In genomic region chr18:75247041-75247551, GRCh38 we compare ENCODE assay signal across 8 cellular contexts. TPM values are rescaled to one million over a fixed set of nuclear protein-coding genes. Genes with fewer than 3 reads are reported as not detected.
A peak's percentile ranks its signal among the peaks of the same experiment; 100 is the strongest.
DNase-seq lines count a peak whose midpoint lies in the region; ATAC-seq, FAIRE-seq and TF ChIP-seq lines count a peak whose summit lies in the region.

No MANE protein-coding gene starts in this region.

- H3K4me3 ChIP-seq in fibroblast of villous mesenchyme (ENCODE audit: low read depth, low read length) (peak overlapping the region; percentile 48), small intestine (ENCODE audit: low read depth in 1 of 2, low read length in 2 of 2) (peak overlapping the region in 1 of 2 donors; percentile 35)

- H3K9me3 Mint-ChIP-seq in activated B cell treated with CpG ODN at 0.5 μM for 24 hours, result no peaks in the 10 kb centered on the region

- H3K36me3 ChIP-seq in small intestine (ENCODE audit: control insufficient read depth in 2 of 2, insufficient read depth in 2 of 2, low read length in 2 of 2), result no peaks in the 10 kb centered on the region

- peak overlapping the region; percentile 82 for H3K27ac Mint-ChIP-seq in activated B cell treated with CpG ODN at 0.5 μM for 24 hours

- no peaks in the 10 kb centered on the region for H3K36me3 Mint-ChIP-seq in activated B cell treated with CpG ODN at 0.5 μM for 24 hours (ENCODE audit: low read depth)

- no peak for TF ChIP-seq CTCF in activated B cell treated with CpG ODN at 0.5 μM for 24 hours (IDR thresholded peaks at IDR 0.05)
- TF ChIP-seq CTCF in fibroblast of villous mesenchyme (IDR thresholded peaks at IDR 0.05; ENCODE audit: insufficient read depth, low read depth, low read length), result no peak

- H3K27me3 Mint-ChIP-seq in activated B cell treated with CpG ODN at 0.5 μM for 24 hours, result no peaks in the 10 kb centered on the region

- CTCF ChIA-PET in activated B cell treated with CpG ODN at 0.5 μM for 24 hours (lab: Charles Lee), result no interaction called here

- peaks cover 26% of the 10 kb centered on the region for H3K4me1 Mint-ChIP-seq in activated B cell treated with CpG ODN at 0.5 μM for 24 hours

- peak overlapping the region; percentile 84 for H3K4me3 Mint-ChIP-seq in activated B cell treated with CpG ODN at 0.5 μM for 24 hours

- intact Hi-C loops in activated B cell treated with CpG ODN at 0.5 μM for 24 hours (cut with micrococcal nuclease), result loop anchor here (1.0 kb wide), 1 partner anchor 39 kb away; no protein-coding TSS in a partner anchor

- POLR2A ChIA-PET in activated B cell treated with CpG ODN at 0.5 μM for 24 hours (lab: Charles Lee), result interaction anchor here (0.7 kb wide), 1 partner anchor 1246 kb away, joined by 4 read pairs; no protein-coding TSS in a partner anchor

- FAIRE-seq in small intestine (lab: Jason Lieb, UNC), result no peak

- WGBS in small intestine, 3 donors, result 63 to 70% (median 67%) methylated on average over 9 of the region's 9 CpGs

- no peaks in the 10 kb centered on the region for H3K9me3 ChIP-seq in small intestine (ENCODE audit: control insufficient read depth, low read depth)

- peaks cover 7 to 12% of the 10 kb centered on the region in 2 donors for H3K4me1 ChIP-seq in small intestine (ENCODE audit: control insufficient read depth in 2 of 2, insufficient read depth in 1 of 2, low read depth in 1 of 2, low read length in 1 of 2)

- no peaks in the 10 kb centered on the region for H3K27me3 ChIP-seq in small intestine (ENCODE audit: control insufficient read depth in 2 of 2, insufficient read depth in 2 of 2, low read length in 2 of 2)

- ATAC-seq in GM18511 (IDR thresholded peaks at IDR 0.05; ENCODE audit: unreplicated experiment) (peak; percentile 37), activated B cell treated with CpG ODN at 0.5 μM for 24 hours (ENCODE audit: low read depth) (no peak), GM18505 (IDR thresholded peaks at IDR 0.05; ENCODE audit: unreplicated experiment) (no peak), HG03432 (IDR thresholded peaks at IDR 0.05; ENCODE audit: unreplicated experiment) (no peak), GM19467 (IDR thresholded peaks at IDR 0.05; ENCODE audit: unreplicated experiment) (no peak)

- peak overlapping the region; percentile 6 to 46 for H3K27ac ChIP-seq in small intestine (ENCODE audit: low read depth in 1 of 2, low read length in 1 of 2)

- TF ChIP-seq POLR2A in GM18505 (IDR thresholded peaks at IDR 0.05; ENCODE audit: borderline replicate concordance, extremely low read depth, insufficient read depth, insufficient read length), result no peak

- DNase-seq in activated B cell treated with CpG ODN at 0.5 μM for 24 hours (no peak), fibroblast of villous mesenchyme (ENCODE audit: low read depth) (peak; percentile 92), small intestine (no peak), NCI-H2227 (lab: John Stamatoyannopoulos, UW; ENCODE audit: unreplicated experiment) (no peak)

RNA-seq across cellular contexts. Expression of gene TSHZ1, which starts 36.5 kb away (rescaled TPM):
- total RNA-seq in activated B cell treated with CpG ODN at 0.5 μM for 24 hours (7.9 and 8.6 TPM in 2 replicates), fibroblast of villous mesenchyme (11.9 and 13.4 TPM in 2 replicates)
- 10 to 100 TPM in 1 of 3 donors, 1 to 10 TPM in 2; 7.3 to 13.0 (median 7.6) TPM for polyA plus RNA-seq in small intestine

RNA-seq across cellular contexts. Expression of gene PTGR3, which starts 38.2 kb away (rescaled TPM):
- total RNA-seq in activated B cell treated with CpG ODN at 0.5 μM for 24 hours (19.0 and 19.3 TPM in 2 replicates), fibroblast of villous mesenchyme (11.6 and 12.1 TPM in 2 replicates)
- 10 to 100 TPM; 11.6 to 23.3 (median 21.0) TPM for polyA plus RNA-seq in small intestine
